ENCODE assay signal across 11 cellular contexts in genomic region chr9:101536938-101537337, GRCh38. TPM values are rescaled to one million over a fixed set of nuclear protein-coding genes. Genes with fewer than 3 reads are reported as not detected.
A peak's percentile ranks its signal among the peaks of the same experiment; 100 is the strongest.
DNase-seq lines count a peak whose midpoint lies in the region; ATAC-seq and TF ChIP-seq lines count a peak whose summit lies in the region.
"Had no signal": no experiment of that assay in that cellular context is flagged by ENCODE, and none has a peak within 500 bp of the region (broad histone marks: within the 10 kb centered on the region; RNA-seq: fewer than 3 reads in every experiment).

No MANE protein-coding gene starts in this region.

- H3K36me3 ChIP-seq in SJCRH30, result peaks cover 42% of the 10 kb centered on the region

- H3K27ac ChIP-seq in SJCRH30, result no peak overlapping the region
- H3K27ac ChIP-seq: BLaER1 treated with 17β-estradiol and CSF1 and Interleukin-3, amounts not matched to agents 10 nM and 100 nM had no signal

- no peak for TF ChIP-seq POLR2A in erythroblast (IDR thresholded peaks at IDR 0.05; ENCODE audit: low read length)

- no peak overlapping the region for H3K4me3 ChIP-seq in SJCRH30
- H3K4me3 ChIP-seq: BLaER1 treated with 17β-estradiol and CSF1 and Interleukin-3, amounts not matched to agents 10 nM and 100 nM had no signal

- no peaks in the 10 kb centered on the region for H3K9me3 ChIP-seq in SJCRH30 (replicated peaks)
- H3K9me3 ChIP-seq: BLaER1 treated with 17β-estradiol and CSF1 and Interleukin-3, amounts not matched to agents 10 nM and 100 nM had no signal

- ATAC-seq in HG02798 (IDR thresholded peaks at IDR 0.05; ENCODE audit: poor library complexity, unreplicated experiment), result no peak

- H3K4me1 ChIP-seq in SJCRH30, result peaks cover 6% of the 10 kb centered on the region; the same call in 1 of the 2 replicates

- DNase-seq in stimulated activated CD4-positive, alpha-beta T cell treated with anti-CD3 and anti-CD28 coated beads, Interleukin-15, amount 100 ng/mL, for 24 hours, result peak; percentile 31
- DNase-seq in stimulated activated CD4-positive, alpha-beta T cell treated with anti-CD3 and anti-CD28 coated beads, Interleukin-4, amount 100 ng/mL, for 1 hour, result no peak
- DNase-seq in SJCRH30 (peak; percentile 44 to 65), erythroblast (lab: John Stamatoyannopoulos, UW) (peak; percentile 40 to 43), DMS114 treated with DMSO at 0.1 percent for 48 hours (lab: John Stamatoyannopoulos, UW; ENCODE audit: unreplicated experiment) (no peak), amniotic stem cell (lab: John Stamatoyannopoulos, UW) (no peak)
- DNase-seq in stimulated activated CD8-positive, alpha-beta memory T cell treated with anti-CD3 and anti-CD28 coated beads, Interleukin-4, amount 100 ng/mL, for 48 hours, result peak; percentile 39
- DNase-seq: NCI-H146, RPMI8226 had no signal

- H3K27me3 ChIP-seq in SJCRH30, result no peaks in the 10 kb centered on the region
- H3K27me3 ChIP-seq: BLaER1 treated with 17β-estradiol and CSF1 and Interleukin-3, amounts not matched to agents 10 nM and 100 nM had no signal

RNA-seq across cellular contexts. Expression of gene RNF20, which starts 3.3 kb away (rescaled TPM):
- total RNA-seq in SJCRH30 (2014; rRNA removed; shearing (Covaris generic)), result 48.1 and 51.3 TPM in 2 replicates

RNA-seq across cellular contexts. Expression of gene PPP3R2, which starts 57.8 kb away (rescaled TPM):
- not detected in 2 replicates for total RNA-seq in SJCRH30 (2014; rRNA removed; shearing (Covaris generic))

Comparison
In these comparisons a context has a peak if more than half of its experiments do, and no peak if none do; other contexts are left out.
1. DNase-seq: peak in stimulated activated CD4-positive, alpha-beta T cell treated with anti-CD3 and anti-CD28 coated beads, Interleukin-15, amount 100 ng/mL, for 24 hours (single experiment), SJCRH30 (2 of 2), erythroblast (2 of 2) and stimulated activated CD8-positive, alpha-beta memory T cell treated with anti-CD3 and anti-CD28 coated beads, Interleukin-4, amount 100 ng/mL, for 48 hours (single experiment); none in stimulated activated CD4-positive, alpha-beta T cell treated with anti-CD3 and anti-CD28 coated beads, Interleukin-4, amount 100 ng/mL, for 1 hour (single experiment), DMS114 treated with DMSO at 0.1 percent for 48 hours (single experiment) and amniotic stem cell (single experiment).